28 cellular contexts compared by ENCODE assay signal in genomic region chr12:60399064-60399463, GRCh38.
"Had no signal": no experiment of that assay in that cellular context is flagged by ENCODE, and none has a peak within 500 bp of the region (broad histone marks: within the 10 kb centered on the region; RNA-seq: fewer than 3 reads in every experiment).

No MANE protein-coding gene starts in this region.

- H3K27ac ChIP-seq: neural progenitor cell, ovary, parathyroid adenoma, psoas muscle, skin epidermis, spleen, suprapubic skin, testis, tibial artery, transverse colon, upper lobe of right lung, uterus had no signal

- H3K4me3 ChIP-seq: neural progenitor cell, ovary, psoas muscle, skin epidermis, smooth muscle cell, spleen, suprapubic skin, testis, tibial artery, transverse colon, upper lobe of right lung, uterus had no signal

- H3K4me2 ChIP-seq: neural progenitor cell, smooth muscle cell had no signal

- DNase-seq: natural killer cell; occipital lobe; ovary; posterior cingulate gyrus; psoas muscle; right cardiac atrium; spleen; stimulated activated CD4-positive, alpha-beta T cell treated with anti-CD3 and anti-CD28 coated beads, Interleukin-12 subunit alpha, Interleukin-12 subunit beta, amount 100 ng/mL, for 4 hours; stimulated activated CD4-positive, alpha-beta T cell treated with anti-CD3 and anti-CD28 coated beads, Interleukin-1b, Interleukin-23, amount 100 ng/mL, for 48 hours; stimulated activated CD4-positive, alpha-beta T cell treated with anti-CD3 and anti-CD28 coated beads, Interleukin-4, amount 100 ng/mL, for 1 hour; stimulated activated CD4-positive, alpha-beta T cell treated with anti-CD3 and anti-CD28 coated beads, Interleukin-4, amount 100 ng/mL, for 4 hours; stimulated activated CD8-positive, alpha-beta memory T cell treated with anti-CD3 and anti-CD28 coated beads, Interleukin-4, amount 100 ng/mL, for 48 hours; stimulated activated naive CD4-positive, alpha-beta T cell; stimulated activated naive CD8-positive, alpha-beta T cell treated with anti-CD3 and anti-CD28 coated beads, Interleukin-15, amount 100 ng/mL, for 72 hours; stimulated activated naive CD8-positive, alpha-beta T cell treated with anti-CD3 and anti-CD28 coated beads, Interleukin-15, Interleukin-2, amounts not matched to agents 100 U/mL and 50 U/mL, for 24 hours; substantia nigra; testis; tibial artery; transverse colon; upper lobe of right lung; uterus had no signal

- ATAC-seq: natural killer cell; psoas muscle; right cardiac atrium; sciatic nerve; stimulated activated memory B cell treated with anti-CD40 and anti-IgM and Interleukin-4, amounts not matched to agents 10 μg/mL and 1 μg/mL and 100 μg/mL, for 72 hours; stimulated activated naive CD8-positive, alpha-beta T cell treated with anti-CD3 and anti-CD28 coated beads, Interleukin-15, amount 100 ng/mL, for 72 hours; stimulated activated naive CD8-positive, alpha-beta T cell treated with anti-CD3 and anti-CD28 coated beads, Interleukin-15, Interleukin-2, amounts not matched to agents 100 U/mL and 50 U/mL, for 24 hours; upper lobe of right lung had no signal

- H2AFZ ChIP-seq: neural progenitor cell, parathyroid adenoma had no signal

- H3K4me1 ChIP-seq: neural progenitor cell, parathyroid adenoma, psoas muscle, spleen, suprapubic skin, testis, tibial artery, transverse colon, upper lobe of right lung, uterus had no signal

- H3K9me3 ChIP-seq: ovary, psoas muscle, suprapubic skin, testis, tibial artery, upper lobe of right lung, uterus had no signal

- H3K27me3 ChIP-seq: neural progenitor cell, ovary, spleen, suprapubic skin, testis, tibial artery, transverse colon, upper lobe of right lung, uterus had no signal

- H3K9ac ChIP-seq: neural progenitor cell, parathyroid adenoma had no signal

- H3K36me3 ChIP-seq: neural progenitor cell, ovary, spleen, suprapubic skin, tibial artery, transverse colon, upper lobe of right lung, uterus had no signal
